In genomic region chr10:92009445-92009844, GRCh38 we compare ENCODE assay signal across 28 cellular contexts.
"Had no signal": no experiment of that assay in that cellular context is flagged by ENCODE, and none has a peak within 500 bp of the region (broad histone marks: within the 10 kb centered on the region; RNA-seq: fewer than 3 reads in every experiment).

No MANE protein-coding gene starts in this region.

- H3K27me3 Mint-ChIP-seq: activated CD4-positive, alpha-beta memory T cell treated with anti-CD3 and anti-CD28 coated beads for 36 hours; activated CD4-positive, alpha-beta T cell treated with anti-CD3 and anti-CD28 coated beads for 36 hours; activated CD4-positive, alpha-beta T cell treated with anti-CD3 and anti-CD28 coated beads, Interleukin-2, amount 10 ng/mL, durations not matched to agents 24 days and 14 days; activated naive CD8-positive, alpha-beta T cell treated with anti-CD3 and anti-CD28 coated beads, Interleukin-2, amount 50 U/mL, for 24 hours; effector memory CD8-positive, alpha-beta T cell had no signal

- H3K27me3 ChIP-seq: adrenal gland, body of pancreas, esophagus squamous epithelium, gastroesophageal sphincter, heart right ventricle had no signal

- DNase-seq: activated CD4-positive, alpha-beta memory T cell treated with anti-CD3 and anti-CD28 coated beads for 36 hours; activated CD4-positive, alpha-beta T cell treated with anti-CD3 and anti-CD28 coated beads for 36 hours; activated CD4-positive, alpha-beta T cell treated with anti-CD3 and anti-CD28 coated beads, Interleukin-2, amount 10 ng/mL, durations not matched to agents 24 days and 14 days; activated CD4-positive, CD25-positive, alpha-beta regulatory T cell; activated CD4-positive, CD25-positive, alpha-beta regulatory T cell treated with anti-CD3 and anti-CD28 coated beads, Interleukin-2, amount 50 U/mL, for 72 hours; activated CD8-positive, alpha-beta memory T cell treated with anti-CD3 and anti-CD28 coated beads for 24 hours; activated CD8-positive, alpha-beta memory T cell treated with anti-CD3 and anti-CD28 coated beads, Interleukin-2, amount 50 U/mL, for 4 hours; activated effector memory CD4-positive, alpha-beta T cell treated with anti-CD3 and anti-CD28 coated beads, Interleukin-2, amount 50 U/mL, for 16 hours; activated naive CD4-positive, alpha-beta T cell treated with anti-CD3 and anti-CD28 coated beads for 36 hours; activated naive CD8-positive, alpha-beta T cell treated with anti-CD3 and anti-CD28 coated beads, Interleukin-2, amount 50 U/mL, for 24 hours; activated T-cell treated with anti-CD3 and anti-CD28 coated beads, Interleukin-2, amount 50 U/mL, for 1 hour; activated T-cell treated with anti-CD3 and anti-CD28 coated beads, Interleukin-2, amount 50 U/mL, for 48 hours; adrenal gland; aorta; body of pancreas; caudate nucleus; cortex of kidney; effector CD4-positive, alpha-beta T cell; effector memory CD8-positive, alpha-beta T cell; esophagus squamous epithelium; foreskin melanocyte; heart right ventricle; T-helper 1 cell had no signal

- H3K9me3 ChIP-seq: adrenal gland, body of pancreas, esophagus squamous epithelium had no signal

- ATAC-seq: activated CD4-positive, alpha-beta T cell treated with anti-CD3 and anti-CD28 coated beads for 36 hours; activated naive CD4-positive, alpha-beta T cell treated with anti-CD3 and anti-CD28 coated beads, Interleukin-2, amount 50 U/mL, for 72 hours; activated naive CD8-positive, alpha-beta T cell treated with anti-CD3 and anti-CD28 coated beads, Interleukin-2, amount 50 U/mL, for 24 hours; body of pancreas; effector memory CD8-positive, alpha-beta T cell; gastroesophageal sphincter; heart right ventricle had no signal

- H3K9me3 Mint-ChIP-seq: activated CD4-positive, alpha-beta memory T cell treated with anti-CD3 and anti-CD28 coated beads for 36 hours; activated naive CD4-positive, alpha-beta T cell treated with anti-CD3 and anti-CD28 coated beads for 36 hours; activated naive CD4-positive, alpha-beta T cell treated with anti-CD3 and anti-CD28 coated beads, Interleukin-2, amount 50 U/mL, for 72 hours; activated naive CD8-positive, alpha-beta T cell treated with anti-CD3 and anti-CD28 coated beads, Interleukin-2, amount 50 U/mL, for 24 hours; activated T-helper 1 cell treated with anti-CD3 and anti-CD28 coated beads, Interleukin-12 subunit alpha, Interleukin-12 subunit beta, Interleukin-2, Interleukin-4 antibody, amounts not matched to agents 30 ng/mL and 10 ng/mL and 1 ng/mL, durations not matched to agents 14 hours and 24 hours and 36 hours; activated T-helper 2 cell treated with anti-CD3 and anti-CD28 coated beads, Interferon-gamma antibody, Interleukin-2, Interleukin-4, amounts not matched to agents 10 μg/mL and 5 μg/mL and 100 μg/mL, durations not matched to agents 14 hours and 24 hours and 36 hours; effector memory CD8-positive, alpha-beta T cell had no signal

- H3K27ac Mint-ChIP-seq: activated CD4-positive, alpha-beta memory T cell treated with anti-CD3 and anti-CD28 coated beads for 36 hours; activated CD4-positive, alpha-beta T cell treated with anti-CD3 and anti-CD28 coated beads for 36 hours; activated CD4-positive, alpha-beta T cell treated with anti-CD3 and anti-CD28 coated beads, Interleukin-2, amount 10 ng/mL, durations not matched to agents 24 days and 14 days; activated naive CD4-positive, alpha-beta T cell treated with anti-CD3 and anti-CD28 coated beads for 36 hours; activated naive CD4-positive, alpha-beta T cell treated with anti-CD3 and anti-CD28 coated beads, Interleukin-2, amount 50 U/mL, for 72 hours; activated naive CD8-positive, alpha-beta T cell treated with anti-CD3 and anti-CD28 coated beads, Interleukin-2, amount 50 U/mL, for 24 hours; activated T-helper 1 cell treated with anti-CD3 and anti-CD28 coated beads, Interleukin-12 subunit alpha, Interleukin-12 subunit beta, Interleukin-2, Interleukin-4 antibody, amounts not matched to agents 30 ng/mL and 10 ng/mL and 1 ng/mL, durations not matched to agents 14 hours and 24 hours and 36 hours; activated T-helper 2 cell treated with anti-CD3 and anti-CD28 coated beads, Interferon-gamma antibody, Interleukin-2, Interleukin-4, amounts not matched to agents 10 μg/mL and 5 μg/mL and 100 μg/mL, durations not matched to agents 14 hours and 24 hours and 36 hours had no signal

- H3K4me3 ChIP-seq: adrenal gland, body of pancreas, esophagus squamous epithelium, gastroesophageal sphincter, heart right ventricle had no signal

- H3K4me1 ChIP-seq: adrenal gland, body of pancreas, esophagus squamous epithelium, gastroesophageal sphincter, heart right ventricle had no signal

- H3K27ac ChIP-seq: adrenal gland, body of pancreas, epithelial cell of prostate, esophagus squamous epithelium, gastroesophageal sphincter, heart right ventricle had no signal

- H3K4me3 Mint-ChIP-seq: activated CD4-positive, alpha-beta memory T cell treated with anti-CD3 and anti-CD28 coated beads for 36 hours; activated CD4-positive, alpha-beta T cell treated with anti-CD3 and anti-CD28 coated beads for 36 hours; activated CD4-positive, alpha-beta T cell treated with anti-CD3 and anti-CD28 coated beads, Interleukin-2, amount 10 ng/mL, durations not matched to agents 24 days and 14 days; activated naive CD4-positive, alpha-beta T cell treated with anti-CD3 and anti-CD28 coated beads for 36 hours; activated naive CD8-positive, alpha-beta T cell treated with anti-CD3 and anti-CD28 coated beads, Interleukin-2, amount 50 U/mL, for 24 hours; activated T-helper 1 cell treated with anti-CD3 and anti-CD28 coated beads, Interleukin-12 subunit alpha, Interleukin-12 subunit beta, Interleukin-2, Interleukin-4 antibody, amounts not matched to agents 30 ng/mL and 10 ng/mL and 1 ng/mL, durations not matched to agents 14 hours and 24 hours and 36 hours; effector memory CD8-positive, alpha-beta T cell had no signal
